ENCODE assay signal across 28 cellular contexts in the genomic region with DNA sequence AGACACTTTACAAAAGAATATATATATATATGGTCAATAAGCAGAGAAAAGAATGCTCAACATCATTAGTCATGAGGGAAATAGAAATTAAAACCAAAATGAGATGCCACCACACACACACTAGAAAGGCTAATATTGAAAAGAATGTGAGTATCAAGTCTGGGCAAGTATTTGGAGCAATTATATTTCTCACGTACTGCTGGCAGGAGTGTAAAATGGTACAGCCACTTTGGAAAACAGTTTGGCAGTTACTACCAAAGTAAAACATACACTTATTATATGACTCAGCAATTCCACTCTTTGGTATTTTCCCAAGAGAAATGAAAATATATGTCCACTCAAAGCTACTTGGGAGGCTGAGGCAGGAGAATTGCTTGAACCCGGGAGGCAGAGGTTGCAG. TPM values are rescaled to one million over a fixed set of nuclear protein-coding genes. Genes with fewer than 3 reads are reported as not detected.
DNase-seq lines count a peak whose midpoint lies in the region; ATAC-seq and TF ChIP-seq lines count a peak whose summit lies in the region.
"Had no signal": no experiment of that assay in that cellular context is flagged by ENCODE, and none has a peak within 500 bp of the region (broad histone marks: within the 10 kb centered on the region; RNA-seq: fewer than 3 reads in every experiment).

No MANE protein-coding gene starts in this region.

- H3K4me3 Mint-ChIP-seq in chondrocyte (ENCODE audit: unreplicated experiment) (no peak overlapping the region), T-cell (no peak overlapping the region)
- H3K4me3 Mint-ChIP-seq: activated CD4-positive, alpha-beta T cell treated with anti-CD3 and anti-CD28 coated beads, Interleukin-2, amount 10 ng/mL, durations not matched to agents 24 days and 14 days; activated naive CD8-positive, alpha-beta T cell treated with anti-CD3 and anti-CD28 coated beads for 36 hours; activated T-helper 17 cell treated with anti-CD3 and anti-CD28 coated beads, Interleukin-2, amount 50 U/mL, for 72 hours; naive B cell had no signal

- no peaks in the 10 kb centered on the region for H3K36me3 Mint-ChIP-seq in chondrocyte (ENCODE audit: low read depth)
- no peaks in the 10 kb centered on the region for H3K36me3 Mint-ChIP-seq in T-cell
- H3K36me3 Mint-ChIP-seq: activated naive CD8-positive, alpha-beta T cell treated with anti-CD3 and anti-CD28 coated beads for 36 hours; naive B cell had no signal

- CTCF ChIA-PET in T-cell (lab: Charles Lee): no interaction called here

- H3K4me1 Mint-ChIP-seq in chondrocyte (ENCODE audit: low read depth) (peaks cover 19% of the 10 kb centered on the region), T-cell (peaks cover 0 to 10% (median 6%) of the 10 kb centered on the region in 3 donors)
- H3K4me1 Mint-ChIP-seq: activated CD4-positive, alpha-beta T cell treated with anti-CD3 and anti-CD28 coated beads, Interleukin-2, amount 10 ng/mL, durations not matched to agents 24 days and 14 days; activated T-helper 17 cell treated with anti-CD3 and anti-CD28 coated beads, Interleukin-2, amount 50 U/mL, for 72 hours had no signal

- POLR2A ChIA-PET in T-cell (lab: Charles Lee): no interaction called here

- H3K9me3 Mint-ChIP-seq in chondrocyte (ENCODE audit: low read depth): no peaks in the 10 kb centered on the region
- no peaks in the 10 kb centered on the region for H3K9me3 Mint-ChIP-seq in T-cell
- H3K9me3 Mint-ChIP-seq: activated CD4-positive, alpha-beta T cell treated with anti-CD3 and anti-CD28 coated beads, Interleukin-2, amount 10 ng/mL, durations not matched to agents 24 days and 14 days; activated naive CD8-positive, alpha-beta T cell treated with anti-CD3 and anti-CD28 coated beads for 36 hours; activated T-helper 17 cell treated with anti-CD3 and anti-CD28 coated beads, Interleukin-2, amount 50 U/mL, for 72 hours had no signal

- TF ChIP-seq CTCF in chondrocyte (IDR thresholded peaks at IDR 0.05): no peak

- DNase-seq in NCI-H2171 treated with DMSO at 0.1 percent for 48 hours (lab: John Stamatoyannopoulos, UW) (peak; percentile 46), NCI-H2171 (lab: John Stamatoyannopoulos, UW) (no peak), NCI-H69 (lab: John Stamatoyannopoulos, UW) (peak; percentile 43), chondrocyte (ENCODE audit: low spot score) (no peak), stromal cell of bone marrow (ENCODE audit: low read depth) (peak; percentile 46), iPS-NIHi7 (ENCODE audit: extremely low spot score) (no peak), T-cell (no peak)
- DNase-seq: ACHN; activated CD4-positive, alpha-beta T cell treated with anti-CD3 and anti-CD28 coated beads, Interleukin-2, amount 10 ng/mL, durations not matched to agents 24 days and 14 days; activated naive CD8-positive, alpha-beta T cell treated with anti-CD3 and anti-CD28 coated beads for 36 hours; glutamatergic neuron; Kasumi-1; left colon; mesendoderm; naive B cell; NCI-H774; right cardiac atrium; SIG-M5; substantia nigra had no signal

- peak overlapping the region; percentile 46 for H3K27ac Mint-ChIP-seq in chondrocyte (ENCODE audit: unreplicated experiment)
- H3K27ac Mint-ChIP-seq in T-cell: no peak overlapping the region
- H3K27ac Mint-ChIP-seq: activated CD4-positive, alpha-beta T cell treated with anti-CD3 and anti-CD28 coated beads, Interleukin-2, amount 10 ng/mL, durations not matched to agents 24 days and 14 days; activated naive CD8-positive, alpha-beta T cell treated with anti-CD3 and anti-CD28 coated beads for 36 hours; activated T-helper 17 cell treated with anti-CD3 and anti-CD28 coated beads, Interleukin-2, amount 50 U/mL, for 72 hours; naive B cell had no signal

- H3K27me3 Mint-ChIP-seq in chondrocyte (ENCODE audit: low read depth): peaks cover 39% of the 10 kb centered on the region
- peaks cover 50 to 53% of the 10 kb centered on the region in 2 donors for H3K27me3 Mint-ChIP-seq in T-cell

- ATAC-seq in T-cell (replicated peaks in 1 of 4) (no peak), GM18867 (IDR thresholded peaks at IDR 0.05; ENCODE audit: unreplicated experiment) (no peak)
- ATAC-seq: activated T-helper 17 cell treated with anti-CD3 and anti-CD28 coated beads, Interleukin-2, amount 50 U/mL, for 72 hours; left colon; right cardiac atrium had no signal

RNA-seq across cellular contexts. Expression of gene NEUROG1, which starts 29.8 kb away (rescaled TPM):
- total RNA-seq in chondrocyte (not detected in 3 replicates), T-cell (not detected)
- total RNA-seq: activated CD4-positive, alpha-beta T cell treated with anti-CD3 and anti-CD28 coated beads, Interleukin-2, amount 10 ng/mL, durations not matched to agents 24 days and 14 days; activated naive CD8-positive, alpha-beta T cell treated with anti-CD3 and anti-CD28 coated beads for 36 hours; activated T-helper 17 cell treated with anti-CD3 and anti-CD28 coated beads, Interleukin-2, amount 50 U/mL, for 72 hours; dermis microvascular lymphatic vessel endothelial cell; epithelial cell of proximal tubule; H1; HT-29; left colon; omental fat pad; right cardiac atrium; T-helper 1 cell treated with Interleukin-12 subunit alpha and Interleukin-12 subunit beta and Interleukin-4 antibody, amounts not matched to agents 30 ng/mL and 1 ng/mL, for 36 hours; urinary bladder had no signal

RNA-seq across cellular contexts. Expression of gene TIFAB, which starts 53.8 kb away (rescaled TPM):
- not detected in 3 replicates for total RNA-seq in chondrocyte
- under 1 TPM in 2 of 5 donors, not detected in 3; 0.06 TPM for total RNA-seq in T-cell
- total RNA-seq: activated CD4-positive, alpha-beta T cell treated with anti-CD3 and anti-CD28 coated beads, Interleukin-2, amount 10 ng/mL, durations not matched to agents 24 days and 14 days; activated naive CD8-positive, alpha-beta T cell treated with anti-CD3 and anti-CD28 coated beads for 36 hours; activated T-helper 17 cell treated with anti-CD3 and anti-CD28 coated beads, Interleukin-2, amount 50 U/mL, for 72 hours; dermis microvascular lymphatic vessel endothelial cell; epithelial cell of proximal tubule; H1; HT-29; omental fat pad; right cardiac atrium; T-helper 1 cell treated with Interleukin-12 subunit alpha and Interleukin-12 subunit beta and Interleukin-4 antibody, amounts not matched to agents 30 ng/mL and 1 ng/mL, for 36 hours had no signal

RNA-seq across cellular contexts. Expression of gene DCANP1, which starts 58.8 kb away (rescaled TPM):
- not detected in 3 replicates for total RNA-seq in chondrocyte
- not detected for total RNA-seq in T-cell
- total RNA-seq: activated CD4-positive, alpha-beta T cell treated with anti-CD3 and anti-CD28 coated beads, Interleukin-2, amount 10 ng/mL, durations not matched to agents 24 days and 14 days; activated naive CD8-positive, alpha-beta T cell treated with anti-CD3 and anti-CD28 coated beads for 36 hours; activated T-helper 17 cell treated with anti-CD3 and anti-CD28 coated beads, Interleukin-2, amount 50 U/mL, for 72 hours; dermis microvascular lymphatic vessel endothelial cell; epithelial cell of proximal tubule; H1; HT-29; right cardiac atrium; T-helper 1 cell treated with Interleukin-12 subunit alpha and Interleukin-12 subunit beta and Interleukin-4 antibody, amounts not matched to agents 30 ng/mL and 1 ng/mL, for 36 hours had no signal

Comparison
In these comparisons a context has a peak if more than half of its experiments do, and no peak if none do; other contexts are left out.
1. DNase-seq: peak in NCI-H2171 treated with DMSO at 0.1 percent for 48 hours (single experiment), NCI-H69 (single experiment) and stromal cell of bone marrow (single experiment); none in NCI-H2171 (single experiment), chondrocyte (single experiment), iPS-NIHi7 (single experiment) and T-cell (0 of 34).